ENCODE assay signal across 8 cellular contexts in the genomic region with DNA sequence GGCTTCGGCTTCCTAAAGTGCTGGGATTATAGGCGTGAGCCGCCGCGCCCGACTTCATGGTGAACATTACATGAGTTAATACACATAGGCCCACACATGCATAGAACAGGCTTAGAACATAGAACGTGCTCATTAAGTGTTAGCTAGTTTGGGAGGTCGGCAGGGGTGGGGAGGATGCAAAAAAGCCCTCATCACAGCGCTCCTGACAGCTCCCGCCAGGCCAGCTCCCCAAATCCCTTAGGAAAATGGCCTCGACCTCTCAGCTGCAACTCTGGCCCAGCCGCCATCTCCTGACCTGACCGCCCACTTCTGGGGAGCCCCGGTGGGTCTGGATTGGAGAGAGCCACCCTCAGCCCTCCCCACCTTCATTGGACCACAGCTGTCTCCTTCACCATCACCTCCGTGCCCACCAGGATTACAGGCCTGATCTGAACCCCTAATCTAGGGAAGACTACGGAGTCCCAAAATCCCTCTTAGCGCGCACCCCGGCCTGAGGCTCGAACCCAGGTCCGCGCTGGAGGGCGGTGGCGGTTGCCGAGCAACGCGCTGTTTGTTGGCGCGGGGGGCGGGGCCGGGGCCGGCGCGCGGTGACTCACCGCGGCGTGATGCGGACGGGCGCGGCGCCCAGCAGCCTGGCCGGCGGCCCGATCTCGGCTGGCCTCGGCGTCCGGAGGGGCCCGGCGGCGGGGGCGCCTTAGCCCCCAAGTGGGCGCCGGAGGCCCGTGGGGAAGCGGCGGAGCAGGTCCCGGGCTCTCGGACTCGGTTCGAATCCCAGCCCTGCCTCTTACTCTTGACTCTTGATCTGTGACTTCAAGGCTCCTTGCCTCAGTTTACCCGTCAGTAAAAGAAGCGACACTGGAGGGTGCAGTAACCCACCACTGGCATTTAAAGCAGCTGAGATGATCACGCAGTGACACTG. TPM values are rescaled to one million over a fixed set of nuclear protein-coding genes. Genes with fewer than 3 reads are reported as not detected.
DNase-seq lines count a peak whose midpoint lies in the region; ATAC-seq and TF ChIP-seq lines count a peak whose summit lies in the region.

No MANE protein-coding gene starts in this region.

- no peaks in the 10 kb centered on the region for H3K36me3 ChIP-seq in naive thymus-derived CD4-positive, alpha-beta T cell (ENCODE audit: control insufficient read depth in 2 of 3, insufficient read depth in 3 of 3, low read length in 3 of 3)
- H3K36me3 ChIP-seq in tibial artery: no peaks in the 10 kb centered on the region

- H3K27ac ChIP-seq in naive thymus-derived CD4-positive, alpha-beta T cell (ENCODE audit: low read depth, low read length): no peak overlapping the region
- H3K27ac ChIP-seq in tibial artery: peak overlapping the region; percentile 99

- CTCF ChIA-PET in activated naive CD4-positive, alpha-beta T cell treated with anti-CD3 and anti-CD28 coated beads for 36 hours (lab: Charles Lee): interaction anchor here (1.3 kb wide), 2 partner anchors 9 to 53 kb away, joined by 3 read pairs; no protein-coding TSS in a partner anchor
- CTCF ChIA-PET in naive thymus-derived CD4-positive, alpha-beta T cell (lab: Charles Lee): interaction anchor here (0.5 to 5.9 kb wide), 3 partner anchors 12 to 128 kb away, joined by 3 to 37 read pairs (median 5); no protein-coding TSS in a partner anchor

- POLR2A ChIA-PET in naive thymus-derived CD4-positive, alpha-beta T cell (lab: Charles Lee): interaction anchor here (0.5 to 4.7 kb wide), 7 partner anchors 12 to 218 kb away, joined by 3 to 20 read pairs (median 7); partner anchors contain the start of gene ZSWIM4

- no peaks in the 10 kb centered on the region for H3K36me3 Mint-ChIP-seq in activated naive CD4-positive, alpha-beta T cell treated with anti-CD3 and anti-CD28 coated beads for 36 hours (ENCODE audit: low read depth)
- peaks cover 0 to 2% (median 0%) of the 10 kb centered on the region in 5 donors for H3K36me3 Mint-ChIP-seq in naive thymus-derived CD4-positive, alpha-beta T cell

- no peaks in the 10 kb centered on the region for H3K9me3 ChIP-seq in naive thymus-derived CD4-positive, alpha-beta T cell (ENCODE audit: control insufficient read depth in 2 of 3, low read length in 3 of 3)
- H3K9me3 ChIP-seq in tibial artery: no peaks in the 10 kb centered on the region

- intact Hi-C loops in activated naive CD4-positive, alpha-beta T cell treated with anti-CD3 and anti-CD28 coated beads for 36 hours (cut with micrococcal nuclease): loop anchor here (5.0 to 10.0 kb wide), 2 partner anchors 532 to 1065 kb away; partner anchors contain the start of gene ADGRE5
- intact Hi-C loops in naive thymus-derived CD4-positive, alpha-beta T cell (cut with micrococcal nuclease): loop anchor here (1.0 to 10.0 kb wide), 6 partner anchors 11 to 1058 kb away; partner anchors contain the start of genes ADGRE5 (in 2 of the 2), IER2 (in 1 of the 2), JUNB (in 1 of the 2) and NACC1 (in 1 of the 2)
- intact Hi-C loops in tibial artery (cut with DNase I; ENCODE audit: low total_unique reads): loop anchor here (10.0 kb wide), 2 partner anchors 695 to 1055 kb away; partner anchors contain the start of genes IER2, JUNB and STX10

- ATAC-seq in naive thymus-derived CD4-positive, alpha-beta T cell: peak; percentile 4
- no peak for ATAC-seq in HG03025 (IDR thresholded peaks at IDR 0.05; ENCODE audit: low FRiP score, unreplicated experiment)

- no peaks in the 10 kb centered on the region for H3K27me3 Mint-ChIP-seq in activated naive CD4-positive, alpha-beta T cell treated with anti-CD3 and anti-CD28 coated beads for 36 hours (ENCODE audit: low read depth)
- H3K27me3 Mint-ChIP-seq in naive thymus-derived CD4-positive, alpha-beta T cell: peaks cover 0 to 3% (median 0%) of the 10 kb centered on the region in 5 donors

- H3K27me3 ChIP-seq in naive thymus-derived CD4-positive, alpha-beta T cell (ENCODE audit: control insufficient read depth in 2 of 2, insufficient read depth in 2 of 2, low read length in 2 of 2): no peaks in the 10 kb centered on the region
- H3K27me3 ChIP-seq in tibial artery: no peaks in the 10 kb centered on the region

- H3K27ac Mint-ChIP-seq in activated naive CD4-positive, alpha-beta T cell treated with anti-CD3 and anti-CD28 coated beads for 36 hours: no peak overlapping the region
- H3K27ac Mint-ChIP-seq in naive thymus-derived CD4-positive, alpha-beta T cell: peak overlapping the region; percentile 75 to 100 (median 87)

- DNase-seq in SHP77 (lab: John Stamatoyannopoulos, UW) (peak; percentile 28 to 52), SHP77 treated with DMSO at 0.1 percent for 48 hours (lab: John Stamatoyannopoulos, UW) (no peak), OCI-M1 (lab: John Stamatoyannopoulos, UW) (peak; percentile 99), fibroblast of villous mesenchyme (ENCODE audit: low read depth) (peak; percentile 79), tibial artery (peak; percentile 76 to 92)
- peak; percentile 75 for DNase-seq in activated naive CD4-positive, alpha-beta T cell treated with anti-CD3 and anti-CD28 coated beads for 36 hours
- DNase-seq in naive thymus-derived CD4-positive, alpha-beta T cell: peak in 3 of 9 donors; percentile 37 to 80 (median 73)

- peak overlapping the region; percentile 54 for H3K4me3 Mint-ChIP-seq in activated naive CD4-positive, alpha-beta T cell treated with anti-CD3 and anti-CD28 coated beads for 36 hours
- H3K4me3 Mint-ChIP-seq in naive thymus-derived CD4-positive, alpha-beta T cell: peak overlapping the region; percentile 45 to 78 (median 64)

- H3K9me3 Mint-ChIP-seq in activated naive CD4-positive, alpha-beta T cell treated with anti-CD3 and anti-CD28 coated beads for 36 hours: no peaks in the 10 kb centered on the region
- peaks cover 0 to 7% (median 0%) of the 10 kb centered on the region in 11 donors for H3K9me3 Mint-ChIP-seq in naive thymus-derived CD4-positive, alpha-beta T cell

- H3K4me1 Mint-ChIP-seq in activated naive CD4-positive, alpha-beta T cell treated with anti-CD3 and anti-CD28 coated beads for 36 hours (ENCODE audit: low read depth): peaks cover 32% of the 10 kb centered on the region
- peaks cover 8 to 41% (median 28%) of the 10 kb centered on the region in 7 donors for H3K4me1 Mint-ChIP-seq in naive thymus-derived CD4-positive, alpha-beta T cell

- no peak for TF ChIP-seq CTCF in fibroblast of villous mesenchyme (IDR thresholded peaks at IDR 0.05; ENCODE audit: insufficient read depth, low read depth, low read length)
- TF ChIP-seq CTCF in tibial artery (IDR thresholded peaks at IDR 0.05): peak in 1 of 2 experiments; percentile 14

- H3K4me1 ChIP-seq in naive thymus-derived CD4-positive, alpha-beta T cell (ENCODE audit: control insufficient read depth in 2 of 2, insufficient read depth in 2 of 2, low read length in 2 of 2): peaks cover 24 to 33% of the 10 kb centered on the region in 2 donors
- H3K4me1 ChIP-seq in tibial artery: peaks cover 0 to 78% (median 64%) of the 10 kb centered on the region in 4 donors

- peak overlapping the region; percentile 44 for H3K4me3 ChIP-seq in fibroblast of villous mesenchyme (ENCODE audit: low read depth, low read length)
- no peak overlapping the region for H3K4me3 ChIP-seq in naive thymus-derived CD4-positive, alpha-beta T cell (ENCODE audit: low read length)
- peak overlapping the region; percentile 37 for H3K4me3 ChIP-seq in tibial artery

RNA-seq across cellular contexts. Expression of gene NANOS3, which starts 26.7 kb away (rescaled TPM):
- total RNA-seq in activated naive CD4-positive, alpha-beta T cell treated with anti-CD3 and anti-CD28 coated beads for 36 hours: under 1 TPM; 0.55 to 0.74 TPM
- total RNA-seq in fibroblast of villous mesenchyme: 0.64 TPM in 1 of 2 replicates, not detected in the other
- total RNA-seq in naive thymus-derived CD4-positive, alpha-beta T cell: 1 to 10 TPM in 2 of 5 experiments, not detected in 3; 1.3 to 3.4 TPM
- polyA plus RNA-seq in naive thymus-derived CD4-positive, alpha-beta T cell: not detected

RNA-seq across cellular contexts. Expression of gene ZSWIM4, which starts 55.0 kb away (rescaled TPM):
- total RNA-seq in activated naive CD4-positive, alpha-beta T cell treated with anti-CD3 and anti-CD28 coated beads for 36 hours: 1 to 10 TPM; 6.7 to 7.1 TPM
- total RNA-seq in fibroblast of villous mesenchyme: 12.1 and 13.2 TPM in 2 replicates
- 1 to 10 TPM; 4.8 to 7.8 (median 5.9) TPM for total RNA-seq in naive thymus-derived CD4-positive, alpha-beta T cell
- polyA plus RNA-seq in naive thymus-derived CD4-positive, alpha-beta T cell: 1 to 10 TPM in 1 of 2 donors, under 1 TPM in 1; 0.73 to 1.6 TPM

RNA-seq across cellular contexts. Expression of gene BRME1, which starts 55.7 kb away (rescaled TPM):
- total RNA-seq in activated naive CD4-positive, alpha-beta T cell treated with anti-CD3 and anti-CD28 coated beads for 36 hours: 1 to 10 TPM; 5.8 to 5.9 TPM
- total RNA-seq in fibroblast of villous mesenchyme: 0.32 and 0.43 TPM in 2 replicates
- 10 to 100 TPM in 1 of 5 experiments, 1 to 10 TPM in 4; 1.8 to 13.7 (median 2.9) TPM for total RNA-seq in naive thymus-derived CD4-positive, alpha-beta T cell
- 1 to 10 TPM in 1 of 2 donors, under 1 TPM in 1; 0.56 to 1.6 TPM for polyA plus RNA-seq in naive thymus-derived CD4-positive, alpha-beta T cell

RNA-seq across cellular contexts. Expression of gene CC2D1A, which starts 55.8 kb away (rescaled TPM):
- total RNA-seq in activated naive CD4-positive, alpha-beta T cell treated with anti-CD3 and anti-CD28 coated beads for 36 hours: 10 to 100 TPM; 27.4 to 28.6 TPM
- total RNA-seq in fibroblast of villous mesenchyme: 18.6 and 22.9 TPM in 2 replicates
- total RNA-seq in naive thymus-derived CD4-positive, alpha-beta T cell: 10 to 100 TPM; 21.0 to 33.1 (median 29.8) TPM
- polyA plus RNA-seq in naive thymus-derived CD4-positive, alpha-beta T cell: 10 to 100 TPM in 1 of 2 donors, 1 to 10 TPM in 1; 4.1 to 13.3 TPM
